Comparison of ENCODE assay signal across 8 cellular contexts in the genomic region with DNA sequence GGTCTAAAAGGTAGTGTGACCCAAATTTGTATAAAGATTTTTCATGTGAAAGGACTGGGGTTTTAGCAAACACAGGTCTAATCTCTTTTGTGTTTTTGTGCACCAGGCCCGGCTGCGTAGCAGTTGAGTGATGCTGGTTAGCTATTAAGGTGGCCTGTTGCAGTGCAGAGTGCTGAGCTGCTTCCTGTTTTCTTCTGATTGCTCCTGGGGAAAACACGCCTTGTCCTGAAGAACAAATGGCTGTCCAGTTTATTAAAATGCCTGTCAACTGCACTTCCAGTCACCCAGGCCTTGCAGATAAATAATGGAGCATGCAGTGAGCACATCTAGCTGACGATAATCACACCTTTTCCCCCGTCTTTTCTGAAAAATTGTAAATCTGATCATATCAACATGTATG. TPM values are rescaled to one million over a fixed set of nuclear protein-coding genes. Genes with fewer than 3 reads are reported as not detected.
DNase-seq lines count a peak whose midpoint lies in the region; ATAC-seq and TF ChIP-seq lines count a peak whose summit lies in the region.

No MANE protein-coding gene starts in this region.

- H3K4me3 ChIP-seq in Peyer's patch (peak overlapping the region; percentile 68 to 95 (median 82)), fibroblast of the aortic adventitia (ENCODE audit: low read depth, low read length) (peak overlapping the region; percentile 89), neural progenitor cell (peak overlapping the region; percentile 61), testis (peak overlapping the region; percentile 80 to 84)

- H3K9me3 ChIP-seq in Peyer's patch (no peaks in the 10 kb centered on the region), neural progenitor cell (ENCODE audit: low read depth) (no peaks in the 10 kb centered on the region), testis (no peaks in the 10 kb centered on the region)

- peaks cover 1% of the 10 kb centered on the region for H3K36me3 Mint-ChIP-seq in IgD-negative memory B cell
- H3K36me3 Mint-ChIP-seq in activated T-helper 17 cell treated with anti-CD3 and anti-CD28 coated beads, Interleukin-2, amount 50 U/mL, for 72 hours (ENCODE audit: low read depth) = peaks cover 36% of the 10 kb centered on the region
- H3K36me3 Mint-ChIP-seq in neural progenitor cell = peaks cover 10% of the 10 kb centered on the region

- H3K79me2 ChIP-seq in neural progenitor cell (ENCODE audit: low read depth) = peaks cover 12% of the 10 kb centered on the region

- peak; percentile 73 for ATAC-seq in GM21717 (IDR thresholded peaks at IDR 0.05; ENCODE audit: unreplicated experiment)
- peak; percentile 75 for ATAC-seq in activated T-helper 17 cell treated with anti-CD3 and anti-CD28 coated beads, Interleukin-2, amount 50 U/mL, for 72 hours (replicated peaks)

- TF ChIP-seq POLR2A in Peyer's patch (IDR thresholded peaks at IDR 0.05) (peak; percentile 84 to 96), testis (IDR thresholded peaks at IDR 0.05) (no peak)

- H4K20me1 ChIP-seq in neural progenitor cell (ENCODE audit: low read depth) = no peaks in the 10 kb centered on the region

- no peak overlapping the region for H2AFZ ChIP-seq in neural progenitor cell (replicated peaks)

- H3K27me3 Mint-ChIP-seq in IgD-negative memory B cell = no peaks in the 10 kb centered on the region
- H3K27me3 Mint-ChIP-seq in activated T-helper 17 cell treated with anti-CD3 and anti-CD28 coated beads, Interleukin-2, amount 50 U/mL, for 72 hours = no peaks in the 10 kb centered on the region
- H3K27me3 Mint-ChIP-seq in neural progenitor cell (ENCODE audit: insufficient read depth, low read depth) = no peaks in the 10 kb centered on the region

- H3K4me1 Mint-ChIP-seq in IgD-negative memory B cell (peaks cover 19 to 28% (median 26%) of the 10 kb centered on the region in 3 donors), neural progenitor cell (peaks cover 18% of the 10 kb centered on the region)
- H3K4me1 Mint-ChIP-seq in activated T-helper 17 cell treated with anti-CD3 and anti-CD28 coated beads, Interleukin-2, amount 50 U/mL, for 72 hours = peaks cover 18% of the 10 kb centered on the region

- H3K4me1 ChIP-seq in Peyer's patch (peaks cover 0 to 16% (median 6%) of the 10 kb centered on the region in 4 donors), neural progenitor cell (peaks cover 18% of the 10 kb centered on the region), testis (peaks cover 7% of the 10 kb centered on the region)

- H3K4me3 Mint-ChIP-seq in IgD-negative memory B cell (peak overlapping the region; percentile 100), neural progenitor cell (peak overlapping the region; percentile 98)
- H3K4me3 Mint-ChIP-seq in activated T-helper 17 cell treated with anti-CD3 and anti-CD28 coated beads, Interleukin-2, amount 50 U/mL, for 72 hours = peak overlapping the region; percentile 99

- 2 to 5% methylated on average over 5 of the region's 5 CpGs for WGBS in testis, 2 donors

- H3K9me3 Mint-ChIP-seq in IgD-negative memory B cell (no peaks in the 10 kb centered on the region), neural progenitor cell (no peaks in the 10 kb centered on the region)
- no peaks in the 10 kb centered on the region for H3K9me3 Mint-ChIP-seq in activated T-helper 17 cell treated with anti-CD3 and anti-CD28 coated beads, Interleukin-2, amount 50 U/mL, for 72 hours

- TF ChIP-seq CTCF in Peyer's patch (IDR thresholded peaks at IDR 0.05) (peak in 1 of 6 experiments; percentile 18), fibroblast of the aortic adventitia (IDR thresholded peaks at IDR 0.05; ENCODE audit: insufficient read depth, low read length) (no peak), neural progenitor cell (IDR thresholded peaks at IDR 0.05) (no peak), testis (IDR thresholded peaks at IDR 0.05) (no peak)

- peak overlapping the region; percentile 81 for H3K4me2 ChIP-seq in neural progenitor cell

- H3K36me3 ChIP-seq in Peyer's patch = no peaks in the 10 kb centered on the region
- peaks cover 9% of the 10 kb centered on the region for H3K36me3 ChIP-seq in neural progenitor cell
- no peaks in the 10 kb centered on the region for H3K36me3 ChIP-seq in testis (ENCODE audit: low read depth, missing control alignments)

- intact Hi-C loops in testis (cut with DNase I; ENCODE audit: low total_unique reads) = loop anchor here (5.0 kb wide), 1 partner anchor 84 kb away; no protein-coding TSS in a partner anchor

- H3K9ac ChIP-seq in neural progenitor cell = no peak overlapping the region

- peak overlapping the region; percentile 96 to 99 (median 98) for H3K27ac ChIP-seq in Peyer's patch
- H3K27ac ChIP-seq in neural progenitor cell = no peak overlapping the region
- peak overlapping the region; percentile 97 for H3K27ac ChIP-seq in testis

- H3F3A ChIP-seq in neural progenitor cell (ENCODE audit: low read depth) = peaks cover 23% of the 10 kb centered on the region

- DNase-seq in Daoy (ENCODE audit: low read depth) (peak; percentile 85), Peyer's patch (peak; percentile 76 to 95 (median 91)), fibroblast of the aortic adventitia (ENCODE audit: low read depth) (peak; percentile 95), neural progenitor cell (ENCODE audit: low spot score) (peak; percentile 67), testis (peak; percentile 94)

- H3K27ac Mint-ChIP-seq in IgD-negative memory B cell = peak overlapping the region; percentile 88 to 99 (median 94)
- peak overlapping the region; percentile 97 for H3K27ac Mint-ChIP-seq in activated T-helper 17 cell treated with anti-CD3 and anti-CD28 coated beads, Interleukin-2, amount 50 U/mL, for 72 hours
- no peak overlapping the region for H3K27ac Mint-ChIP-seq in neural progenitor cell

- H3K27me3 ChIP-seq in Peyer's patch (no peaks in the 10 kb centered on the region), neural progenitor cell (no peaks in the 10 kb centered on the region), testis (no peaks in the 10 kb centered on the region)

RNA-seq across cellular contexts. Expression of gene SRSF8, which starts 1.8 kb away (rescaled TPM):
- 11.1 and 25.1 TPM in 2 replicates for total RNA-seq in Daoy (2014; rRNA removed; shearing (Covaris generic))
- polyA plus RNA-seq in IgD-negative memory B cell = 74.4 TPM
- total RNA-seq in Peyer's patch = 10 to 100 TPM; 19.0 to 41.0 (median 27.4) TPM
- total RNA-seq in activated T-helper 17 cell treated with anti-CD3 and anti-CD28 coated beads, Interleukin-2, amount 50 U/mL, for 72 hours = 10 to 100 TPM; 25.5 to 32.1 TPM
- total RNA-seq in fibroblast of the aortic adventitia (ENCODE audit: low replicate concordance) = 6.9 and 23.9 TPM in 2 replicates
- 17.6 and 17.8 TPM in 2 replicates for total RNA-seq in neural progenitor cell (ENCODE audit: low replicate concordance)
- 10 to 100 TPM; 32.5 to 37.2 TPM for total RNA-seq in testis
- polyA plus RNA-seq in testis (ENCODE audit: insufficient read depth, low read depth, low replicate concordance) = 30.0 TPM

RNA-seq across cellular contexts. Expression of gene KDM4F, which starts 19.3 kb away (rescaled TPM):
- not detected in 2 replicates for total RNA-seq in Daoy (2014; rRNA removed; shearing (Covaris generic))
- not detected for polyA plus RNA-seq in IgD-negative memory B cell
- not detected for total RNA-seq in Peyer's patch
- not detected for total RNA-seq in activated T-helper 17 cell treated with anti-CD3 and anti-CD28 coated beads, Interleukin-2, amount 50 U/mL, for 72 hours
- total RNA-seq in fibroblast of the aortic adventitia (ENCODE audit: low replicate concordance) = not detected in 2 replicates
- not detected in 2 replicates for total RNA-seq in neural progenitor cell (ENCODE audit: low replicate concordance)
- under 1 TPM in 1 of 2 donors, not detected in 1; 0.55 TPM for total RNA-seq in testis
- polyA plus RNA-seq in testis (ENCODE audit: insufficient read depth, low read depth, low replicate concordance) = not detected

RNA-seq across cellular contexts. Expression of gene ENDOD1, which starts 21.1 kb away (rescaled TPM):
- 13.6 and 16.2 TPM in 2 replicates for total RNA-seq in Daoy (2014; rRNA removed; shearing (Covaris generic))
- polyA plus RNA-seq in IgD-negative memory B cell (16.4 TPM), testis (ENCODE audit: insufficient read depth, low read depth, low replicate concordance) (28.9 TPM)
- total RNA-seq in Peyer's patch (10 to 100 TPM; 11.6 to 41.0 (median 39.2) TPM), fibroblast of the aortic adventitia (ENCODE audit: low replicate concordance) (17.6 and 39.8 TPM in 2 replicates), neural progenitor cell (ENCODE audit: low replicate concordance) (1.9 and 2.0 TPM in 2 replicates), testis (10 to 100 TPM; 55.6 to 71.8 TPM)
- total RNA-seq in activated T-helper 17 cell treated with anti-CD3 and anti-CD28 coated beads, Interleukin-2, amount 50 U/mL, for 72 hours = 1 to 10 TPM; 6.7 to 8.0 TPM

RNA-seq across cellular contexts. Expression of gene KDM4E, which starts 43.5 kb away (rescaled TPM):
- total RNA-seq in Daoy (2014; rRNA removed; shearing (Covaris generic)) = not detected in 2 replicates
- polyA plus RNA-seq in IgD-negative memory B cell (not detected), testis (ENCODE audit: insufficient read depth, low read depth, low replicate concordance) (0.17 TPM)
- total RNA-seq in Peyer's patch (not detected), fibroblast of the aortic adventitia (ENCODE audit: low replicate concordance) (not detected in 2 replicates), neural progenitor cell (ENCODE audit: low replicate concordance) (not detected in 2 replicates), testis (under 1 TPM; 0.16 to 0.19 TPM)
- not detected for total RNA-seq in activated T-helper 17 cell treated with anti-CD3 and anti-CD28 coated beads, Interleukin-2, amount 50 U/mL, for 72 hours
